8 cellular contexts compared by ENCODE assay signal in the genomic region with DNA sequence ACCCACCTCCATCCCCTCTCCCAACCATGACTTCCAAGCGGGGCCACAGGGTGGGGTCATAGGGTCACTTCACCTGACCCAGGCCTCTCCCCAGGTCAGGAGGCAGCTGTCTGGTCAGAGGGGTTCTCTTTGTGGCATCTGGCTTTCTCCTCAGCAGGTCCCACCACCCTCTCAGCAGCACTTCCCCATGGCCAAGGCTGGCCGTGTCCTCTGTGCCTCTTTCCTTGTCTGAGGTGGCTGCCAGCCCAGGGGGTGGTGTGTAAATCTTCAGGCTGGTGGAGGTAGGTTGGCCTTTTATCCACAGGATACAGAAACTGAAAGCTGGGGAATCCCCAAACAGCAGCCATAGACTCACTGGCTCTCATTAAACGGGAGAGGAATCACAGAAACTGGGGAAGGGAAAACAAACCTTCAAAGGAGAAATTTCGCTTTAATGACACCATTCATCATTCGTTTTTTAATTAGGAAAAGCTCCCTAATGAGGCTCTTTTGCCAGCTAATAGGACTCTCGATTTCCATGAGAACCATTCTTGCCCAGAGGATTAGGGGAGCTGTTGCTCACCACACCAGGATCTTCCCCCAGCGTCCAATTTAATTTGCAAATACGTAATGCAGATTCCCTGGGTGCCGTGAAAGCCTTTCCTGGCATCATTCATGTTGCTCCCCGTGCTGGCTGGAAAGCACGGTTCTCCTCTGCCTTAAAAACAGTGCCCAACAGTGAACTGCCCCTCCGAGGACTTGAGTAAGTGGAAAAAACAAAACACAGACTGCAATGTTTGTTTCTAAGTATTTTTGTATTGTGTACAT. TPM values are rescaled to one million over a fixed set of nuclear protein-coding genes. Genes with fewer than 3 reads are reported as not detected.
DNase-seq lines count a peak whose midpoint lies in the region; ATAC-seq, FAIRE-seq and TF ChIP-seq lines count a peak whose summit lies in the region.

No MANE protein-coding gene starts in this region.

- TF ChIP-seq CTCF in HepG2 (CRISPR knock-in tag; IDR thresholded peaks at IDR 0.05): peak; percentile 17; the same call in 1 of the 2 replicates
- TF ChIP-seq CTCF in uterus (IDR thresholded peaks at IDR 0.05): no peak
- TF ChIP-seq CTCF in lower leg skin (IDR thresholded peaks at IDR 0.05): no peak

- H3K9me3 ChIP-seq in MG63: no peaks in the 10 kb centered on the region
- no peaks in the 10 kb centered on the region for H3K9me3 ChIP-seq in HepG2 (ENCODE audit: low read length)
- no peaks in the 10 kb centered on the region for H3K9me3 ChIP-seq in uterus

- DNase-seq in AG08396 (ENCODE audit: low spot score) (peak; percentile 52), MG63 (peak; percentile 24), HepG2 (ENCODE audit: low spot score) (no peak), uterus (no peak), GDM1 (lab: John Stamatoyannopoulos, UW) (no peak), lower leg skin (ENCODE audit: low spot score in 2 of 2) (no peak)
- DNase-seq in activated naive CD8-positive, alpha-beta T cell treated with anti-CD3 and anti-CD28 coated beads, Interleukin-2, amount 10 ng/mL, durations not matched to agents 7 days and 5 days: peak; percentile 58

- H3K4me1 Mint-ChIP-seq in activated naive CD8-positive, alpha-beta T cell treated with anti-CD3 and anti-CD28 coated beads, Interleukin-2, amount 10 ng/mL, durations not matched to agents 7 days and 5 days: peaks cover 38% of the 10 kb centered on the region

- no peaks in the 10 kb centered on the region for H3K9me3 Mint-ChIP-seq in activated naive CD8-positive, alpha-beta T cell treated with anti-CD3 and anti-CD28 coated beads, Interleukin-2, amount 10 ng/mL, durations not matched to agents 7 days and 5 days

- in situ Hi-C loops in HepG2 (cut with HindIII; ENCODE audit: extremely low pct_ligation_motif_present, low pct_unique_long_range_greater_than_20kb): loop anchor here (5.0 kb wide), 1 partner anchor 67 kb away; no protein-coding TSS in a partner anchor

- ATAC-seq in activated naive CD8-positive, alpha-beta T cell treated with anti-CD3 and anti-CD28 coated beads, Interleukin-2, amount 10 ng/mL, durations not matched to agents 7 days and 5 days (ENCODE audit: low read depth): peak; percentile 84
- ATAC-seq in HepG2 (peak; percentile 20), GM21515 (IDR thresholded peaks at IDR 0.05; ENCODE audit: unreplicated experiment) (no peak)

- under 1% methylated on average over 12 of the region's 12 CpGs for whole genome bisulfite sequencing in HepG2 (ENCODE audit: low lambda C conversion rate)
- 24 to 28% methylated on average over 12 of the region's 12 CpGs for WGBS in lower leg skin, 2 donors

- peaks cover 76% of the 10 kb centered on the region for H3K4me1 ChIP-seq in HepG2 (ENCODE audit: insufficient read depth, low read length)
- no peaks in the 10 kb centered on the region for H3K4me1 ChIP-seq in uterus

- TF ChIP-seq POLR2A in HepG2 (IDR thresholded peaks at IDR 0.05; ENCODE audit: insufficient read depth in 1 of 2, low read depth in 2 of 2, low read length in 2 of 2) (no peak), uterus (IDR thresholded peaks at IDR 0.05) (no peak), lower leg skin (IDR thresholded peaks at IDR 0.05) (no peak)

- no peak overlapping the region for H3K4me3 ChIP-seq in MG63
- H3K4me3 ChIP-seq in HepG2 (replicated peaks in 1 of 3; ENCODE audit: insufficient read depth in 1 of 3, low read depth in 2 of 3, low read length in 3 of 3): peak overlapping the region; percentile 48 to 63 (median 55)
- no peak overlapping the region for H3K4me3 ChIP-seq in uterus
- no peak overlapping the region for H3K4me3 ChIP-seq in lower leg skin (ENCODE audit: low read depth, poor library complexity, severe bottlenecking)

- peak overlapping the region; percentile 91 for H3K4me2 ChIP-seq in HepG2 (ENCODE audit: low read depth, low read length)

- TF ChIP-seq RAD21 in HepG2 (CRISPR knock-in tag; IDR thresholded peaks at IDR 0.05): no peak

- H3K36me3 ChIP-seq in MG63 (no peaks in the 10 kb centered on the region), HepG2 (replicated peaks in 1 of 2; ENCODE audit: control insufficient read depth in 1 of 2, insufficient read depth in 2 of 2, low read length in 2 of 2) (no peaks in the 10 kb centered on the region), uterus (no peaks in the 10 kb centered on the region)

- peak overlapping the region; percentile 97 for H2AFZ ChIP-seq in HepG2 (ENCODE audit: low read length)

- H3K4me3 Mint-ChIP-seq in activated naive CD8-positive, alpha-beta T cell treated with anti-CD3 and anti-CD28 coated beads, Interleukin-2, amount 10 ng/mL, durations not matched to agents 7 days and 5 days: peak overlapping the region; percentile 65

- TF ChIP-seq EP300 in HepG2 (IDR thresholded peaks at IDR 0.05; ENCODE audit: low read depth in 2 of 2, low read length in 2 of 2): no peak
- no peak for TF ChIP-seq EP300 in HepG2 (CRISPR knock-in tag; IDR thresholded peaks at IDR 0.05; ENCODE audit: borderline replicate concordance)

- H3K79me2 ChIP-seq in HepG2 (ENCODE audit: insufficient read depth, low read length): no peaks in the 10 kb centered on the region

- no TSS peak for BruUV-seq in HepG2 (replicated peaks; lab: Mats Ljungman, UMichigan)

- H3K27me3 Mint-ChIP-seq in activated naive CD8-positive, alpha-beta T cell treated with anti-CD3 and anti-CD28 coated beads, Interleukin-2, amount 10 ng/mL, durations not matched to agents 7 days and 5 days: no peaks in the 10 kb centered on the region

- H4K20me1 ChIP-seq in HepG2 (ENCODE audit: insufficient read depth, low read length): no peaks in the 10 kb centered on the region

- CTCF ChIA-PET in HepG2 (lab: Yijun Ruan, JAX; ENCODE audit: low intra/inter-chr PET ratio, low total read pairs): no interaction called here

- H3K27me3 ChIP-seq in MG63 (no peaks in the 10 kb centered on the region), HepG2 (ENCODE audit: control insufficient read depth in 1 of 2, insufficient read depth in 2 of 2, low read length in 2 of 2) (no peaks in the 10 kb centered on the region; a peak in 1 of 5 replicates), uterus (no peaks in the 10 kb centered on the region)

- H3K27ac Mint-ChIP-seq in activated naive CD8-positive, alpha-beta T cell treated with anti-CD3 and anti-CD28 coated beads, Interleukin-2, amount 10 ng/mL, durations not matched to agents 7 days and 5 days: peak overlapping the region; percentile 85

- intact Hi-C loops in HepG2 (cut with micrococcal nuclease; ENCODE audit: unreplicated experiment) (no loop called here), uterus (cut with DNase I; ENCODE audit: low total_unique reads) (loop anchor here (5.0 kb wide), 1 partner anchor 67 kb away; no protein-coding TSS in a partner anchor), lower leg skin (cut with DNase I; ENCODE audit: low total_unique reads) (no loop called here)

- peak overlapping the region; percentile 49 for H3K9ac ChIP-seq in HepG2 (ENCODE audit: insufficient read depth, low read depth, low read length)

- H3K27ac ChIP-seq in HepG2 (ENCODE audit: extremely low read length, insufficient read depth, low read length) (no peak overlapping the region), uterus (peak overlapping the region; percentile 10 to 26)

- FAIRE-seq in HepG2 (lab: Jason Lieb, UNC): no peak

- POLR2A ChIA-PET in activated naive CD8-positive, alpha-beta T cell treated with anti-CD3 and anti-CD28 coated beads, Interleukin-2, amount 10 ng/mL, durations not matched to agents 7 days and 5 days (lab: Charles Lee): interaction anchor here (1.0 to 1.7 kb wide), 5 partner anchors 14 to 254 kb away, joined by 3 to 14 read pairs (median 4); no protein-coding TSS in a partner anchor
- POLR2A ChIA-PET in HepG2 (lab: Yijun Ruan, JAX): interaction anchor here (1.1 to 2.7 kb wide), 2 partner anchors 15 to 17 kb away, joined by 3 to 10 read pairs; a partner anchor contains a TSS

- H3K36me3 Mint-ChIP-seq in activated naive CD8-positive, alpha-beta T cell treated with anti-CD3 and anti-CD28 coated beads, Interleukin-2, amount 10 ng/mL, durations not matched to agents 7 days and 5 days: no peaks in the 10 kb centered on the region

RNA-seq across cellular contexts. Expression of a gene that starts 18.0 kb away (rescaled TPM):
- total RNA-seq in MG63 (2014; rRNA removed; shearing (Covaris generic); ENCODE audit: low replicate concordance): 24.7 and 35.4 TPM in 2 replicates
- total RNA-seq in activated naive CD8-positive, alpha-beta T cell treated with anti-CD3 and anti-CD28 coated beads, Interleukin-2, amount 10 ng/mL, durations not matched to agents 7 days and 5 days: 10 to 100 TPM; 31.5 to 35.9 TPM
- total RNA-seq in HepG2 (2016; rRNA removed; fragmentation: Illumina TruSeq; extraction: Trizol) (33.0 and 41.9 TPM in 2 replicates), uterus (10 to 100 TPM; 11.8 to 40.9 (median 18.0) TPM), lower leg skin (10 to 100 TPM in 1 of 4 donors, 1 to 10 TPM in 3; 5.3 to 11.9 (median 8.1) TPM)
- 9.0 and 9.5 TPM in 2 replicates for total RNA-seq in HepG2 (2016; cell fraction: cytosol; rRNA removed; fragmentation: Illumina TruSeq; extraction: Trizol; ENCODE audit: low read depth)
- total RNA-seq in HepG2 (2016; cell fraction: insoluble cytoplasmic fraction; rRNA removed; fragmentation: Illumina TruSeq; extraction: Trizol): 34.7 and 41.5 TPM in 2 replicates
- 11.8 and 12.8 TPM in 2 replicates for total RNA-seq in HepG2 (2016; cell fraction: membrane; rRNA removed; fragmentation: Illumina TruSeq; extraction: Trizol)
- 18.9 and 25.5 TPM in 2 replicates for total RNA-seq in HepG2 (2016; cell fraction: nucleus; rRNA removed; fragmentation: Illumina TruSeq; extraction: Trizol)
- polyA plus RNA-seq in HepG2 (2011; rRNA removed): 13.4 and 16.2 TPM in 2 replicates
- 9.4 and 10.6 TPM in 2 replicates for polyA plus RNA-seq in HepG2 (2011; cell fraction: cytosol; rRNA removed)
- 14.6 and 14.9 TPM in 2 replicates for polyA plus RNA-seq in HepG2 (2011; cell fraction: nucleus; rRNA removed)
- 16.5 and 22.8 TPM in 2 replicates for polyA plus RNA-seq in HepG2 (2012)
- polyA plus RNA-seq in HepG2 (2016; cell fraction: cytosol; fragmentation: Illumina TruSeq; extraction: Trizol; ENCODE audit: low read depth): 4.4 and 6.4 TPM in 2 replicates
- 30.1 and 31.8 TPM in 2 replicates for polyA plus RNA-seq in HepG2 (2016; cell fraction: insoluble cytoplasmic fraction; fragmentation: Illumina TruSeq; extraction: Trizol; ENCODE audit: low read depth)
- 6.8 and 8.1 TPM in 2 replicates for polyA plus RNA-seq in HepG2 (2016; cell fraction: membrane; fragmentation: Illumina TruSeq; extraction: Trizol; ENCODE audit: low read depth)
- polyA plus RNA-seq in HepG2 (2016; cell fraction: nucleus; fragmentation: Illumina TruSeq; extraction: Trizol; ENCODE audit: insufficient read depth, low read depth): 37.3 and 41.0 TPM in 2 replicates
- 8.8 and 11.5 TPM in 2 replicates for polyA minus RNA-seq in HepG2 (2011; rRNA and poly(A)+ RNA removed; ENCODE audit: low replicate concordance)
- polyA minus RNA-seq in HepG2 (2011; cell fraction: cytosol; rRNA and poly(A)+ RNA removed): 6.3 and 6.9 TPM in 2 replicates
- polyA minus RNA-seq in HepG2 (2011; cell fraction: nucleus; rRNA and poly(A)+ RNA removed): 8.2 and 15.4 TPM in 2 replicates

RNA-seq across cellular contexts. Expression of a gene that starts 26.0 kb away (rescaled TPM):
- total RNA-seq in MG63 (2014; rRNA removed; shearing (Covaris generic); ENCODE audit: low replicate concordance): 109 and 170 TPM in 2 replicates
- 100 to 1,000 TPM; 264 to 274 TPM for total RNA-seq in activated naive CD8-positive, alpha-beta T cell treated with anti-CD3 and anti-CD28 coated beads, Interleukin-2, amount 10 ng/mL, durations not matched to agents 7 days and 5 days
- 164 and 194 TPM in 2 replicates for total RNA-seq in HepG2 (2016; rRNA removed; fragmentation: Illumina TruSeq; extraction: Trizol)
- 40.6 and 48.2 TPM in 2 replicates for total RNA-seq in HepG2 (2016; cell fraction: cytosol; rRNA removed; fragmentation: Illumina TruSeq; extraction: Trizol; ENCODE audit: low read depth)
- 167 and 194 TPM in 2 replicates for total RNA-seq in HepG2 (2016; cell fraction: insoluble cytoplasmic fraction; rRNA removed; fragmentation: Illumina TruSeq; extraction: Trizol)
- 70.7 and 78.1 TPM in 2 replicates for total RNA-seq in HepG2 (2016; cell fraction: membrane; rRNA removed; fragmentation: Illumina TruSeq; extraction: Trizol)
- 198 and 199 TPM in 2 replicates for total RNA-seq in HepG2 (2016; cell fraction: nucleus; rRNA removed; fragmentation: Illumina TruSeq; extraction: Trizol)
- 140 and 150 TPM in 2 replicates for polyA plus RNA-seq in HepG2 (2011; rRNA removed)
- 114 and 115 TPM in 2 replicates for polyA plus RNA-seq in HepG2 (2011; cell fraction: cytosol; rRNA removed)
- 159 and 219 TPM in 2 replicates for polyA plus RNA-seq in HepG2 (2011; cell fraction: nucleus; rRNA removed)
- polyA plus RNA-seq in HepG2 (2012): 92.3 and 112 TPM in 2 replicates
- polyA plus RNA-seq in HepG2 (2016; cell fraction: cytosol; fragmentation: Illumina TruSeq; extraction: Trizol; ENCODE audit: low read depth): 18.1 and 20.9 TPM in 2 replicates
- 223 and 226 TPM in 2 replicates for polyA plus RNA-seq in HepG2 (2016; cell fraction: insoluble cytoplasmic fraction; fragmentation: Illumina TruSeq; extraction: Trizol; ENCODE audit: low read depth)
- 45.3 and 50.8 TPM in 2 replicates for polyA plus RNA-seq in HepG2 (2016; cell fraction: membrane; fragmentation: Illumina TruSeq; extraction: Trizol; ENCODE audit: low read depth)
- polyA plus RNA-seq in HepG2 (2016; cell fraction: nucleus; fragmentation: Illumina TruSeq; extraction: Trizol; ENCODE audit: insufficient read depth, low read depth): 168 and 187 TPM in 2 replicates
- 218 and 342 TPM in 2 replicates for polyA minus RNA-seq in HepG2 (2011; rRNA and poly(A)+ RNA removed; ENCODE audit: low replicate concordance)
- polyA minus RNA-seq in HepG2 (2011; cell fraction: cytosol; rRNA and poly(A)+ RNA removed): 88.9 and 92.0 TPM in 2 replicates
- polyA minus RNA-seq in HepG2 (2011; cell fraction: nucleus; rRNA and poly(A)+ RNA removed): 313 and 333 TPM in 2 replicates
- 100 to 1,000 TPM in 3 of 4 donors, 10 to 100 TPM in 1; 82.1 to 252 (median 210) TPM for total RNA-seq in uterus
- 100 to 1,000 TPM in 3 of 4 donors, 10 to 100 TPM in 1; 93.5 to 158 (median 117) TPM for total RNA-seq in lower leg skin

RNA-seq across cellular contexts. Expression of a gene that starts 58.4 kb away (rescaled TPM):
- 0.42 and 0.89 TPM in 2 replicates for total RNA-seq in MG63 (2014; rRNA removed; shearing (Covaris generic); ENCODE audit: low replicate concordance)
- under 1 TPM; 0.72 to 0.88 TPM for total RNA-seq in activated naive CD8-positive, alpha-beta T cell treated with anti-CD3 and anti-CD28 coated beads, Interleukin-2, amount 10 ng/mL, durations not matched to agents 7 days and 5 days
- total RNA-seq in HepG2 (2016; rRNA removed; fragmentation: Illumina TruSeq; extraction: Trizol) (0.09 TPM in 1 of 2 replicates, not detected in the other), uterus (1 to 10 TPM in 2 of 4 donors, under 1 TPM in 1, not detected in 1; 0.29 to 3.8 (median 2.4) TPM), lower leg skin (under 1 TPM in 3 of 4 donors, not detected in 1; 0.12 to 0.71 (median 0.55) TPM)
- total RNA-seq in HepG2 (2016; cell fraction: cytosol; rRNA removed; fragmentation: Illumina TruSeq; extraction: Trizol; ENCODE audit: low read depth): 0.18 and 0.30 TPM in 2 replicates
- total RNA-seq in HepG2 (2016; cell fraction: insoluble cytoplasmic fraction; rRNA removed; fragmentation: Illumina TruSeq; extraction: Trizol): 0.11 TPM in 1 of 2 replicates, not detected in the other
- total RNA-seq in HepG2 (2016; cell fraction: membrane; rRNA removed; fragmentation: Illumina TruSeq; extraction: Trizol): 0.07 and 0.15 TPM in 2 replicates
- 0.13 and 0.19 TPM in 2 replicates for total RNA-seq in HepG2 (2016; cell fraction: nucleus; rRNA removed; fragmentation: Illumina TruSeq; extraction: Trizol)
- 0.04 TPM in 1 of 2 replicates, not detected in the other for polyA plus RNA-seq in HepG2 (2011; rRNA removed)
- 0.07 TPM in 1 of 2 replicates, not detected in the other for polyA plus RNA-seq in HepG2 (2011; cell fraction: cytosol; rRNA removed)
- not detected in 2 replicates for polyA plus RNA-seq in HepG2 (2011; cell fraction: nucleus; rRNA removed)
- polyA plus RNA-seq in HepG2 (2012): 0.07 TPM in 1 of 2 replicates, not detected in the other
- 0.24 and 0.34 TPM in 2 replicates for polyA plus RNA-seq in HepG2 (2016; cell fraction: cytosol; fragmentation: Illumina TruSeq; extraction: Trizol; ENCODE audit: low read depth)
- polyA plus RNA-seq in HepG2 (2016; cell fraction: insoluble cytoplasmic fraction; fragmentation: Illumina TruSeq; extraction: Trizol; ENCODE audit: low read depth): not detected in 2 replicates
- polyA plus RNA-seq in HepG2 (2016; cell fraction: membrane; fragmentation: Illumina TruSeq; extraction: Trizol; ENCODE audit: low read depth): 0.19 and 0.24 TPM in 2 replicates
- polyA plus RNA-seq in HepG2 (2016; cell fraction: nucleus; fragmentation: Illumina TruSeq; extraction: Trizol; ENCODE audit: insufficient read depth, low read depth): 0.16 TPM in 1 of 2 replicates, not detected in the other
- polyA minus RNA-seq in HepG2 (2011; rRNA and poly(A)+ RNA removed; ENCODE audit: low replicate concordance): 0.07 and 0.12 TPM in 2 replicates
- polyA minus RNA-seq in HepG2 (2011; cell fraction: cytosol; rRNA and poly(A)+ RNA removed): not detected in 2 replicates
- not detected in 2 replicates for polyA minus RNA-seq in HepG2 (2011; cell fraction: nucleus; rRNA and poly(A)+ RNA removed)

Comparison
In these comparisons a context has a peak if more than half of its experiments do, and no peak if none do; other contexts are left out.
1. DNase-seq: peak in AG08396 (single experiment), MG63 (single experiment) and activated naive CD8-positive, alpha-beta T cell treated with anti-CD3 and anti-CD28 coated beads, Interleukin-2, amount 10 ng/mL, durations not matched to agents 7 days and 5 days (single experiment); none in HepG2 (single experiment), uterus (0 of 2), GDM1 (single experiment) and lower leg skin (0 of 2).
2. H3K4me3 ChIP-seq: peak in HepG2 (3 of 3); none in MG63 (single experiment), uterus (0 of 2) and lower leg skin (single experiment).